8 cellular contexts compared by ENCODE assay signal in the genomic region with DNA sequence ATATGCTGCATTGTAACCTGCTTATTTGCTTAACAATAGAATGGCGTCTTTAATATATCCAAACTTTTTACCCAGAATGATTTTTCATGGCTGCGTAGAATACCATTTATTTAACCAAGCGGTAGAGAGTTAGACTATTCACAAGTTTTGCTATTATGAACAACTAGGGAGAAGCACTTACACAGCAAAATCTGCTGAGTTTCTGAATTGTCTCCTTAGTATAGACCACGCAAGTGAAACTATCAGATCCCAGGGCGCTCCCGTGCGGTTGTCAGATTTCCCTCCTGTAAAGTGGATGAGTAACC. TPM values are rescaled to one million over a fixed set of nuclear protein-coding genes. Genes with fewer than 3 reads are reported as not detected.
DNase-seq lines count a peak whose midpoint lies in the region; ATAC-seq and TF ChIP-seq lines count a peak whose summit lies in the region.

No MANE protein-coding gene starts in this region.

- H3K27ac ChIP-seq in BLaER1 treated with 17β-estradiol and CSF1 and Interleukin-3, amounts not matched to agents 10 nM and 100 nM: no peak overlapping the region
- H3K27ac ChIP-seq in HUES64 (ENCODE audit: low read depth, low read length) (no peak overlapping the region), muscle layer of duodenum (ENCODE audit: low read length) (no peak overlapping the region)

- H4K20me1 ChIP-seq in BLaER1 treated with 17β-estradiol and CSF1 and Interleukin-3, amounts not matched to agents 10 nM and 100 nM: no peaks in the 10 kb centered on the region

- H3K27me3 Mint-ChIP-seq in brain: peaks cover 28% of the 10 kb centered on the region

- H3K4me3 Mint-ChIP-seq in brain: peak overlapping the region; percentile 81 to 87 (median 84)

- peaks cover 0 to 14% (median 11%) of the 10 kb centered on the region in 11 experiments; a peak in 9 of 22 replicates for H3K27me3 ChIP-seq in BLaER1 treated with 17β-estradiol and CSF1 and Interleukin-3, amounts not matched to agents 10 nM and 100 nM
- H3K27me3 ChIP-seq in HUES64 (ENCODE audit: insufficient read depth, low read length) (peaks cover 18% of the 10 kb centered on the region), muscle layer of duodenum (ENCODE audit: low read depth, low read length) (no peaks in the 10 kb centered on the region)

- H3K4me1 Mint-ChIP-seq in brain: peaks cover 21% of the 10 kb centered on the region

- H3K27ac Mint-ChIP-seq in brain: peak overlapping the region in 2 of 5 experiments; percentile 41 to 78

- H3K9me3 ChIP-seq in BLaER1 treated with 17β-estradiol and CSF1 and Interleukin-3, amounts not matched to agents 10 nM and 100 nM (replicated peaks in 1 of 11): no peaks in the 10 kb centered on the region
- H3K9me3 ChIP-seq in HUES64 (ENCODE audit: insufficient read depth, low read depth, low read length) (peaks cover 4% of the 10 kb centered on the region; the same call in 1 of the 2 replicates), muscle layer of duodenum (ENCODE audit: control insufficient read depth in 1 of 2, low read length in 2 of 2) (no peaks in the 10 kb centered on the region)

- intact Hi-C loops in left ventricle myocardium superior (cut with micrococcal nuclease): loop anchor here (10.0 kb wide), 1 partner anchor 289 kb away; no protein-coding TSS in a partner anchor

- H3K36me3 ChIP-seq in BLaER1 treated with 17β-estradiol and CSF1 and Interleukin-3, amounts not matched to agents 10 nM and 100 nM: no peaks in the 10 kb centered on the region
- H3K36me3 ChIP-seq in HUES64 (ENCODE audit: insufficient read depth, low read length): no peaks in the 10 kb centered on the region
- H3K36me3 ChIP-seq in muscle layer of duodenum (ENCODE audit: control insufficient read depth in 1 of 2, insufficient read depth in 2 of 2, low read length in 2 of 2): no peaks in the 10 kb centered on the region

- ATAC-seq in left ventricle myocardium superior (no peak), GM21723 (IDR thresholded peaks at IDR 0.05; ENCODE audit: unreplicated experiment) (no peak)

- H3K36me3 Mint-ChIP-seq in brain: no peaks in the 10 kb centered on the region

- peaks cover 0 to 9% (median 4%) of the 10 kb centered on the region in 10 experiments; a peak in 10 of 20 replicates for H3K4me1 ChIP-seq in BLaER1 treated with 17β-estradiol and CSF1 and Interleukin-3, amounts not matched to agents 10 nM and 100 nM
- H3K4me1 ChIP-seq in HUES64 (ENCODE audit: insufficient read depth, low read length): peaks cover 3% of the 10 kb centered on the region; the same call in 1 of the 2 replicates
- peaks cover 0 to 8% of the 10 kb centered on the region in 2 donors for H3K4me1 ChIP-seq in muscle layer of duodenum (ENCODE audit: control insufficient read depth in 1 of 2, insufficient read depth in 2 of 2, low read length in 2 of 2)

- H3K9ac ChIP-seq in BLaER1 treated with 17β-estradiol and CSF1 and Interleukin-3, amounts not matched to agents 10 nM and 100 nM: peak overlapping the region in 2 of 11 experiments; percentile 73 to 75; a peak in 3 of 22 replicates
- no peak overlapping the region for H3K9ac ChIP-seq in HUES64 (ENCODE audit: low read depth, low read length)

- H3K4me3 ChIP-seq in BLaER1 treated with 17β-estradiol and CSF1 and Interleukin-3, amounts not matched to agents 10 nM and 100 nM: peak overlapping the region in 6 of 10 experiments; percentile 57 to 75 (median 64); a peak in 5 of 20 replicates
- H3K4me3 ChIP-seq in HUES64 (ENCODE audit: low read length): peak overlapping the region; percentile 73; the same call in 1 of the 2 replicates
- H3K4me3 ChIP-seq in muscle layer of duodenum (ENCODE audit: low read depth in 1 of 2, low read length in 2 of 2): peak overlapping the region; percentile 61 to 66

- DNase-seq in NCI-H1436 (lab: John Stamatoyannopoulos, UW) (no peak), hepatic stellate cell (ENCODE audit: low spot score) (no peak), left ventricle myocardium superior (no peak)

- 71% methylated on average over 7 of the region's 7 CpGs for WGBS in HUES64

- peak overlapping the region; percentile 79 to 97 (median 89); a peak in 20 of 22 replicates for H3K4me2 ChIP-seq in BLaER1 treated with 17β-estradiol and CSF1 and Interleukin-3, amounts not matched to agents 10 nM and 100 nM

- peaks cover 0 to 4% (median 0%) of the 10 kb centered on the region in 5 experiments for H3K9me3 Mint-ChIP-seq in brain

- TF ChIP-seq CTCF in brain (conservative IDR thresholded peaks at IDR 0.05): no peak

RNA-seq across cellular contexts. Expression of gene ADPGK, which starts 12.6 kb away (rescaled TPM):
- polyA plus RNA-seq in HUES64 (2013, experiment 1 of 2): 31.4 TPM
- 32.5 TPM for polyA plus RNA-seq in HUES64 (2013, experiment 2 of 2)
- polyA plus RNA-seq in brain (ENCODE audit: insufficient read depth, low read depth, low replicate concordance): 19.4 TPM
- total RNA-seq in left ventricle myocardium superior: 8.4 TPM
